In the genomic region with DNA sequence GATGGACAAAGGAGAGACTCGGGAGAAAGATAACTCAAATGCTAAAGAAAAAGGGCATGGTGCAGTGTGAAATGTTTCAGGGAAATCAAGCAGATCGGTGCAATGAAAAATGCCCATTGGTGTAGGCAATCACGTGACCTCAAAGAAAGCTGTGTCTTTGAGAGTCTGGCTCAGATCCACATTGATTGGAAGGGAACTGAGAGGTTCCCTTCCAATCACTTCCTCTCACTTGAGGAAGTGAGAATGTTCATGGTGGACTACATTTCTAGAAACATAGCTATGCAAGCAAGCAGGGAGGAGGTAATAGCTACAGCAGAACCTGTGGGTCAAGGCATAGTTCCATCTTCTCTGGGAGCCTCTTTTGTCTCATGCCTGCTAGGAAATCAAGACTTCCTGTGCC, we compare ENCODE assay signal across 14 cellular contexts.
DNase-seq lines count a peak whose midpoint lies in the region; ATAC-seq and TF ChIP-seq lines count a peak whose summit lies in the region.
"Had no signal": no experiment of that assay in that cellular context is flagged by ENCODE, and none has a peak within 500 bp of the region (broad histone marks: within the 10 kb centered on the region; RNA-seq: fewer than 3 reads in every experiment).

No MANE protein-coding gene starts in this region.

- DNase-seq in activated B cell treated with CpG ODN at 0.5 μM for 24 hours (no peak), adrenal gland (no peak), left ventricle myocardium superior (no peak), COR-L47 (lab: John Stamatoyannopoulos, UW) (no peak), NCI-H1417 (lab: John Stamatoyannopoulos, UW) (no peak)
- DNase-seq: activated CD4-positive, alpha-beta T cell treated with anti-CD3 and anti-CD28 coated beads for 36 hours; activated gamma-delta T cell; NCI-H524; right lobe of liver had no signal

- no peak overlapping the region for H3K4me3 ChIP-seq in adrenal gland
- H3K4me3 ChIP-seq: right lobe of liver had no signal

- H3K27ac Mint-ChIP-seq in activated B cell treated with CpG ODN at 0.5 μM for 24 hours = peak overlapping the region; percentile 30
- H3K27ac Mint-ChIP-seq: activated CD4-positive, alpha-beta T cell treated with anti-CD3 and anti-CD28 coated beads for 36 hours; type B pancreatic cell had no signal

- no peaks in the 10 kb centered on the region for H3K36me3 Mint-ChIP-seq in activated B cell treated with CpG ODN at 0.5 μM for 24 hours (ENCODE audit: low read depth)

- intact Hi-C loops in activated B cell treated with CpG ODN at 0.5 μM for 24 hours (cut with micrococcal nuclease) (loop anchor here (5.0 kb wide), 1 partner anchor 73 kb away; no protein-coding TSS in a partner anchor), adrenal gland (cut with DNase I) (no loop called here), left ventricle myocardium superior (cut with micrococcal nuclease) (no loop called here)

- TF ChIP-seq POLR2A in GM18505 (IDR thresholded peaks at IDR 0.05; ENCODE audit: borderline replicate concordance, extremely low read depth, insufficient read depth, insufficient read length) (no peak), adrenal gland (IDR thresholded peaks at IDR 0.05) (no peak)

- 77 to 87% (median 81%) methylated on average over 3 of the region's 3 CpGs for WGBS in adrenal gland, 4 donors

- H3K36me3 ChIP-seq in adrenal gland (replicated peaks in 1 of 2) = no peaks in the 10 kb centered on the region
- H3K36me3 ChIP-seq: right lobe of liver had no signal

- peak; percentile 74 for ATAC-seq in GM18505 (IDR thresholded peaks at IDR 0.05; ENCODE audit: unreplicated experiment)
- peak; percentile 86 for ATAC-seq in GM21390 (IDR thresholded peaks at IDR 0.05; ENCODE audit: unreplicated experiment)
- peak; percentile 48 for ATAC-seq in HG03097 (IDR thresholded peaks at IDR 0.05; ENCODE audit: low FRiP score, unreplicated experiment)
- ATAC-seq in activated B cell treated with CpG ODN at 0.5 μM for 24 hours (ENCODE audit: low read depth) = peak; percentile 97
- no peak for ATAC-seq in left ventricle myocardium superior
- ATAC-seq: activated CD4-positive, alpha-beta T cell treated with anti-CD3 and anti-CD28 coated beads for 36 hours; SK-N-SH treated with all-trans-retinoic acid at 6 μM for 48 hours had no signal

- CTCF ChIA-PET in activated B cell treated with CpG ODN at 0.5 μM for 24 hours (lab: Charles Lee) = no interaction called here

- peaks cover 28% of the 10 kb centered on the region for H3K4me1 Mint-ChIP-seq in activated B cell treated with CpG ODN at 0.5 μM for 24 hours

- no peak for TF ChIP-seq CTCF in activated B cell treated with CpG ODN at 0.5 μM for 24 hours (IDR thresholded peaks at IDR 0.05)
- no peak for TF ChIP-seq CTCF in adrenal gland (IDR thresholded peaks at IDR 0.05)

- H3K27ac ChIP-seq in adrenal gland = no peak overlapping the region
- H3K27ac ChIP-seq: right lobe of liver had no signal

- POLR2A ChIA-PET in activated B cell treated with CpG ODN at 0.5 μM for 24 hours (lab: Charles Lee) = interaction anchor here (0.6 to 0.7 kb wide), 2 partner anchors 32 to 41 kb away, joined by 4 to 7 read pairs; no protein-coding TSS in a partner anchor

- H3K27me3 Mint-ChIP-seq in activated B cell treated with CpG ODN at 0.5 μM for 24 hours = no peaks in the 10 kb centered on the region
- H3K27me3 Mint-ChIP-seq: activated CD4-positive, alpha-beta T cell treated with anti-CD3 and anti-CD28 coated beads for 36 hours; type B pancreatic cell had no signal

- H3K4me3 Mint-ChIP-seq in activated B cell treated with CpG ODN at 0.5 μM for 24 hours = no peak overlapping the region
- H3K4me3 Mint-ChIP-seq: activated CD4-positive, alpha-beta T cell treated with anti-CD3 and anti-CD28 coated beads for 36 hours; type B pancreatic cell had no signal

- peaks cover 11% of the 10 kb centered on the region for H3K9me3 Mint-ChIP-seq in activated B cell treated with CpG ODN at 0.5 μM for 24 hours

- no peaks in the 10 kb centered on the region for H3K9me3 ChIP-seq in adrenal gland (replicated peaks in 1 of 3)
- H3K9me3 ChIP-seq: right lobe of liver had no signal

- H3K4me1 ChIP-seq in adrenal gland (replicated peaks in 1 of 2) = no peaks in the 10 kb centered on the region
- H3K4me1 ChIP-seq: right lobe of liver had no signal

- no peaks in the 10 kb centered on the region for H3K27me3 ChIP-seq in adrenal gland
- H3K27me3 ChIP-seq: right lobe of liver had no signal
